In the genomic region with DNA sequence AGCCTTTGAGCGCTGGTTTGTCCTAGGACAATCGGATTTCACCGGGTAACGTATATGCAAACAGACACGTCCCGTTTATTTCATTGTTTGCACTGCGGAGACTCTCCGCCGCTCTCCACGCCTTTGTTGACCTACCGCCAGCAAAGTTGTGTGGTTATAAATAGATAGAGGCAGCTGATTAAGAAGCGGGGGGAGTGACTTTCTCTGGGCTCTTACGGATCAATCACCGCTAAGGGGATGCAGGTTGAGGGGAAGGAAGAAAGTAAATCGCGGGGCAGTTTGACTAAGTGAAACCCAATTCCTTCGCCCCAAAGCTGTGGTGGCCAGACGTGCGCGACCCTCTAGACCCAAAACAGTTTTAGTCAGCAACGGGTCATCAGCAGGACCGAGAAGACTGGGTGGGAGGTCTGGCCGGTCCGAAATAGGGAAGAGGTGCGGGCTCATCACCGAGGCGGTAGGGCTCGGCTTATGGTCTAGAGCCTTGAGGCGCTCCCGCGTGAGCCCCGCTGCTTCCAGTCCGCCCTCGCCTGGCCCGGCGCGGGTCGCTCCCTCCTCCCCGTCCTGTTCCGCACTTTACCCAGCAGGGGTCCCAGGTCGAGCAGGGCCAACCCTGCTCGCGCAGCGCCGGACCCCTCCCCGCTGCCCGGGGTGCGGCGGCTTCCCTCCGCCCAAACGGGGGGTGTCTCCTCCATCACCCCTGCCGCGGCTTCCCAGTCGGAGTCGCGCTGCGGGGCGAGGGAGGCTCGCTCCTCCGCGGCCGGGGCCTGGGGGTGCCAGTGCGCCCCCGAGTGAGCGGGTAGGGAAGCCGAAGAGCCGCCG, we compare ENCODE assay signal across 8 cellular contexts.
DNase-seq lines count a peak whose midpoint lies in the region; ATAC-seq lines count a peak whose summit lies in the region.

No MANE protein-coding gene starts in this region.

- intact Hi-C loops in left ventricle myocardium superior (cut with micrococcal nuclease) = no loop called here

- peak; percentile 48 for ATAC-seq in GM21576 (IDR thresholded peaks at IDR 0.05; ENCODE audit: unreplicated experiment)
- ATAC-seq in left ventricle myocardium superior = peak; percentile 88

- DNase-seq in DMS53 (lab: John Stamatoyannopoulos, UW) (peak; percentile 75), NCI-H1092 (lab: John Stamatoyannopoulos, UW) (peak; percentile 30), left ventricle myocardium superior (peak; percentile 63), putamen (ENCODE audit: low spot score) (peak; percentile 6), AML-193 (lab: John Stamatoyannopoulos, UW) (no peak), kidney glomerular epithelial cell (lab: John Stamatoyannopoulos, UW) (no peak)
- peak; percentile 26 to 27 for DNase-seq in activated T-cell treated with anti-CD3 and anti-CD28 coated beads, Interleukin-2, amount 50 U/mL, for 48 hours

Comparison
In these comparisons a context has a peak if more than half of its experiments do, and no peak if none do; other contexts are left out.
1. DNase-seq: peak in DMS53 (single experiment), NCI-H1092 (single experiment), activated T-cell treated with anti-CD3 and anti-CD28 coated beads, Interleukin-2, amount 50 U/mL, for 48 hours (2 of 2), left ventricle myocardium superior (single experiment) and putamen (single experiment); none in AML-193 (0 of 2) and kidney glomerular epithelial cell (single experiment).